12 cellular contexts compared by ENCODE assay signal in the genomic region with DNA sequence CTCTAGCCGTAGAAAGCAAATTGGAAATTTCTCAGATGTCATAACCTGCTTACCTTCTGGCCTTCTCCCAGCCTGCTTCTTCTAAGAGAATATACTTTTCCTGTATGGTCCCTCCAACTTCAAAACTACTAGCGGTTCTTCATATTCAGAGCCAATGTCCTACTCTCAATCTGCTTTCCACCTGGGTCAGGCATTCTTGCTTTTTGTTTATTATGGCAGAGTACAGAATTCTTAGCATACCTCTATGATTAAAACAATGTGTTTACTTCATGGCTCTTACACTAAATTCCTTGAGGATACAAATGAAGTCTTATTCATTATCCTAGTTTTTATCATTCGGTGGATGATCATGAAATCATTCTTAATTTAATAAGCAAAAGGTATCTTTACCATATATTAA.
"Had no signal": no experiment of that assay in that cellular context is flagged by ENCODE, and none has a peak within 500 bp of the region (broad histone marks: within the 10 kb centered on the region; RNA-seq: fewer than 3 reads in every experiment).

No MANE protein-coding gene starts in this region.

- H3K79me2 ChIP-seq: hepatocyte, parathyroid adenoma had no signal

- H3K27me3 Mint-ChIP-seq: activated CD8-positive, alpha-beta memory T cell treated with anti-CD3 and anti-CD28 coated beads, Interleukin-2, amount 10 ng/mL, durations not matched to agents 7 days and 5 days; activated naive CD4-positive, alpha-beta T cell treated with anti-CD3 and anti-CD28 coated beads, Interleukin-2, amount 50 U/mL, for 24 hours; activated T-cell treated with anti-CD3 and anti-CD28 coated beads, Interleukin-2, amount 50 U/mL, for 24 hours had no signal

- H3K36me3 ChIP-seq: tibial artery, uterus had no signal

- DNase-seq: activated CD4-positive, alpha-beta T cell treated with anti-CD3 and anti-CD28 coated beads for 1 hour; activated CD4-positive, alpha-beta T cell treated with anti-CD3 and anti-CD28 coated beads, Interleukin-2, amount 50 U/mL, for 48 hours; activated CD8-positive, alpha-beta memory T cell treated with anti-CD3 and anti-CD28 coated beads, Interleukin-2, amount 10 ng/mL, durations not matched to agents 7 days and 5 days; activated effector memory CD4-positive, alpha-beta T cell treated with Interleukin-2 at 50 U/mL for 16 hours; activated T-cell treated with anti-CD3 and anti-CD28 coated beads, Interleukin-2, amount 50 U/mL, for 24 hours; amniotic stem cell; tibial artery; uterus had no signal

- ATAC-seq: activated CD8-positive, alpha-beta memory T cell treated with anti-CD3 and anti-CD28 coated beads, Interleukin-2, amount 10 ng/mL, durations not matched to agents 7 days and 5 days; stimulated activated effector memory CD8-positive, alpha-beta T cell treated with anti-CD3 and anti-CD28 coated beads, Interleukin-12 subunit alpha, Interleukin-12 subunit beta, amount 100 ng/mL, for 72 hours had no signal

- H2AFZ ChIP-seq: hepatocyte, parathyroid adenoma had no signal

- H3K9me3 ChIP-seq: tibial artery, uterus had no signal

- H3K4me1 ChIP-seq: parathyroid adenoma, tibial artery, uterus had no signal

- H3K27ac ChIP-seq: hepatocyte, parathyroid adenoma, tibial artery, uterus had no signal

- H3K9ac ChIP-seq: parathyroid adenoma had no signal

- H3K4me1 Mint-ChIP-seq: activated CD8-positive, alpha-beta memory T cell treated with anti-CD3 and anti-CD28 coated beads, Interleukin-2, amount 10 ng/mL, durations not matched to agents 7 days and 5 days; activated naive CD4-positive, alpha-beta T cell treated with anti-CD3 and anti-CD28 coated beads, Interleukin-2, amount 50 U/mL, for 24 hours; stimulated activated effector memory CD8-positive, alpha-beta T cell treated with anti-CD3 and anti-CD28 coated beads, Interleukin-12 subunit alpha, Interleukin-12 subunit beta, amount 100 ng/mL, for 72 hours had no signal

- H3K27me3 ChIP-seq: hepatocyte, tibial artery had no signal

- H3K4me2 ChIP-seq: hepatocyte had no signal

- H3K27ac Mint-ChIP-seq: activated CD8-positive, alpha-beta memory T cell treated with anti-CD3 and anti-CD28 coated beads, Interleukin-2, amount 10 ng/mL, durations not matched to agents 7 days and 5 days; activated naive CD4-positive, alpha-beta T cell treated with anti-CD3 and anti-CD28 coated beads, Interleukin-2, amount 50 U/mL, for 24 hours; activated T-cell treated with anti-CD3 and anti-CD28 coated beads, Interleukin-2, amount 50 U/mL, for 24 hours; stimulated activated effector memory CD8-positive, alpha-beta T cell treated with anti-CD3 and anti-CD28 coated beads, Interleukin-12 subunit alpha, Interleukin-12 subunit beta, amount 100 ng/mL, for 72 hours had no signal

- H3K4me3 Mint-ChIP-seq: activated CD8-positive, alpha-beta memory T cell treated with anti-CD3 and anti-CD28 coated beads, Interleukin-2, amount 10 ng/mL, durations not matched to agents 7 days and 5 days; activated naive CD4-positive, alpha-beta T cell treated with anti-CD3 and anti-CD28 coated beads, Interleukin-2, amount 50 U/mL, for 24 hours; activated T-cell treated with anti-CD3 and anti-CD28 coated beads, Interleukin-2, amount 50 U/mL, for 24 hours; stimulated activated effector memory CD8-positive, alpha-beta T cell treated with anti-CD3 and anti-CD28 coated beads, Interleukin-12 subunit alpha, Interleukin-12 subunit beta, amount 100 ng/mL, for 72 hours had no signal

- H3K9me3 Mint-ChIP-seq: activated T-cell treated with anti-CD3 and anti-CD28 coated beads, Interleukin-2, amount 50 U/mL, for 24 hours; stimulated activated effector memory CD8-positive, alpha-beta T cell treated with anti-CD3 and anti-CD28 coated beads, Interleukin-12 subunit alpha, Interleukin-12 subunit beta, amount 100 ng/mL, for 72 hours had no signal

- H3K4me3 ChIP-seq: hepatocyte, tibial artery, uterus had no signal
